In the genomic region with DNA sequence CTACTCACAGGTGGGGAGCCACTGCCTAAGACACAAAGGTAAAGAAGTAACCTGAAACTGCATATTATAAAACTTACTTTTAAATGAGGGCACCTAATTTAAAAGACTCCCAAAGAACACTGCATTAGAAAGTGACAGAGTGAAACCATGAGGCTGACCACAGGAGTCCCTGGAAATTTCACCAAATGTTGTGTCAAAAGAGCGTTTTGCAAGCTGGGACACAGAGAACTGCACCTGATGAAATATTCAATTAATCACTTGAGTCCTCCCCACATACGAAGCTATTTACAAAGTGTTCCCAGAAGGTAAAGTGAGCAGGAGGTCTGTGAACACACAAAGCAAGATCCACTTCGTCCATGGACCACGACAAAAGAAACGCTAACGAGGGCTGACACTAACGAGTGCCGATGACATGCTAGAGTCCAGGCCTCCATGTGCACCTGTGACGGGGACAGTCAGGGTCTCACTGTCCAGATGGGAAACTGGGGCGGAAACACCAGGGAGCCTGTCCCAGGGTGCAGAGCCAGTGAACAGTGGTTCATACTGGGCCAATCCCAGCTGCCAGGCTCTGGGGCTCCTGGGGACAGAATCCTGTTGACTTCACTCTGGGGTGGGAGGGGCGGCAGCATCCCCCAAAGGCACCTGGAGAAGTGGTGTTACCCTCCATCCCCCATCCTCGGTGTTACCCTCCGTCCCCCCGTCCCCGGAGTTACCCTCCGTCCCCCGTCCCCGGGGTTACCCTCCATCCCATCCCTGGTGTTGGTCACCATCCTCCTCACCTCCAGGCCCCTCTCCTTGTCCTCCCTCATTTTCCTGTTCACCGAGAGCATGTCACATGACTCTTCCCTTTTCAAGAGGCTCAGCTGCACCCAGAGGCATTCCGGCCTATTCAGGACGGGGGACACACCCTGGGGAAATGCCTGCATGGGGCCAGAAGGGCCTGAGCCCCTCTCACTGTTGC, we compare ENCODE assay signal across 2 cellular contexts.
TF ChIP-seq lines count a peak whose summit lies in the region.

No MANE protein-coding gene starts in this region.

TF ChIP-seq in SK-N-SH, 30 proteins besides CTCF, POLR2A, EP300 and RAD21:
- TF ChIP-seq, protein P1, sequence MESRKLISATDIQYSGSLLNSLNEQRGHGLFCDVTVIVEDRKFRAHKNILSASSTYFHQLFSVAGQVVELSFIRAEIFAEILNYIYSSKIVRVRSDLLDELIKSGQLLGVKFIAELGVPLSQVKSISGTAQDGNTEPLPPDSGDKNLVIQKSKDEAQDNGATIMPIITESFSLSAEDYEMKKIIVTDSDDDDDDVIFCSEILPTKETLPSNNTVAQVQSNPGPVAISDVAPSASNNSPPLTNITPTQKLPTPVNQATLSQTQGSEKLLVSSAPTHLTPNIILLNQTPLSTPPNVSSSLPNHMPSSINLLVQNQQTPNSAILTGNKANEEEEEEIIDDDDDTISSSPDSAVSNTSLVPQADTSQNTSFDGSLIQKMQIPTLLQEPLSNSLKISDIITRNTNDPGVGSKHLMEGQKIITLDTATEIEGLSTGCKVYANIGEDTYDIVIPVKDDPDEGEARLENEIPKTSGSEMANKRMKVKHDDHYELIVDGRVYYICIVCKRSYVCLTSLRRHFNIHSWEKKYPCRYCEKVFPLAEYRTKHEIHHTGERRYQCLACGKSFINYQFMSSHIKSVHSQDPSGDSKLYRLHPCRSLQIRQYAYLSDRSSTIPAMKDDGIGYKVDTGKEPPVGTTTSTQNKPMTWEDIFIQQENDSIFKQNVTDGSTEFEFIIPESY (IDR thresholded peaks at IDR 0.05; ENCODE audit: borderline replicate concordance, low read depth) = no peak
- TF ChIP-seq SIN3A (IDR thresholded peaks at IDR 0.05; ENCODE audit: borderline replicate concordance, low read depth, low read length) = no peak
- TF ChIP-seq, protein P2, sequence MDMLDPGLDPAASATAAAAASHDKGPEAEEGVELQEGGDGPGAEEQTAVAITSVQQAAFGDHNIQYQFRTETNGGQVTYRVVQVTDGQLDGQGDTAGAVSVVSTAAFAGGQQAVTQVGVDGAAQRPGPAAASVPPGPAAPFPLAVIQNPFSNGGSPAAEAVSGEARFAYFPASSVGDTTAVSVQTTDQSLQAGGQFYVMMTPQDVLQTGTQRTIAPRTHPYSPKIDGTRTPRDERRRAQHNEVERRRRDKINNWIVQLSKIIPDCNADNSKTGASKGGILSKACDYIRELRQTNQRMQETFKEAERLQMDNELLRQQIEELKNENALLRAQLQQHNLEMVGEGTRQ (IDR thresholded peaks at IDR 0.05; ENCODE audit: borderline replicate concordance, low read depth, low read length) = no peak
- no peak for TF ChIP-seq ELF1 (IDR thresholded peaks at IDR 0.05)
- TF ChIP-seq FOSL2 (IDR thresholded peaks at IDR 0.05; ENCODE audit: borderline replicate concordance, low read depth) = no peak
- no peak for TF ChIP-seq NRF1 (IDR thresholded peaks at IDR 0.05; ENCODE audit: low read depth, low read length)
- TF ChIP-seq, protein P3, sequence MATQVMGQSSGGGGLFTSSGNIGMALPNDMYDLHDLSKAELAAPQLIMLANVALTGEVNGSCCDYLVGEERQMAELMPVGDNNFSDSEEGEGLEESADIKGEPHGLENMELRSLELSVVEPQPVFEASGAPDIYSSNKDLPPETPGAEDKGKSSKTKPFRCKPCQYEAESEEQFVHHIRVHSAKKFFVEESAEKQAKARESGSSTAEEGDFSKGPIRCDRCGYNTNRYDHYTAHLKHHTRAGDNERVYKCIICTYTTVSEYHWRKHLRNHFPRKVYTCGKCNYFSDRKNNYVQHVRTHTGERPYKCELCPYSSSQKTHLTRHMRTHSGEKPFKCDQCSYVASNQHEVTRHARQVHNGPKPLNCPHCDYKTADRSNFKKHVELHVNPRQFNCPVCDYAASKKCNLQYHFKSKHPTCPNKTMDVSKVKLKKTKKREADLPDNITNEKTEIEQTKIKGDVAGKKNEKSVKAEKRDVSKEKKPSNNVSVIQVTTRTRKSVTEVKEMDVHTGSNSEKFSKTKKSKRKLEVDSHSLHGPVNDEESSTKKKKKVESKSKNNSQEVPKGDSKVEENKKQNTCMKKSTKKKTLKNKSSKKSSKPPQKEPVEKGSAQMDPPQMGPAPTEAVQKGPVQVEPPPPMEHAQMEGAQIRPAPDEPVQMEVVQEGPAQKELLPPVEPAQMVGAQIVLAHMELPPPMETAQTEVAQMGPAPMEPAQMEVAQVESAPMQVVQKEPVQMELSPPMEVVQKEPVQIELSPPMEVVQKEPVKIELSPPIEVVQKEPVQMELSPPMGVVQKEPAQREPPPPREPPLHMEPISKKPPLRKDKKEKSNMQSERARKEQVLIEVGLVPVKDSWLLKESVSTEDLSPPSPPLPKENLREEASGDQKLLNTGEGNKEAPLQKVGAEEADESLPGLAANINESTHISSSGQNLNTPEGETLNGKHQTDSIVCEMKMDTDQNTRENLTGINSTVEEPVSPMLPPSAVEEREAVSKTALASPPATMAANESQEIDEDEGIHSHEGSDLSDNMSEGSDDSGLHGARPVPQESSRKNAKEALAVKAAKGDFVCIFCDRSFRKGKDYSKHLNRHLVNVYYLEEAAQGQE (IDR thresholded peaks at IDR 0.05; ENCODE audit: low read depth, low read length) = no peak
- no peak for TF ChIP-seq TAF1 (IDR thresholded peaks at IDR 0.05; ENCODE audit: borderline replicate concordance, low read depth, low read length)
- TF ChIP-seq CHD2 (IDR thresholded peaks at IDR 0.05; ENCODE audit: low read length, partially characterized antibody) = no peak
- TF ChIP-seq, protein P4, sequence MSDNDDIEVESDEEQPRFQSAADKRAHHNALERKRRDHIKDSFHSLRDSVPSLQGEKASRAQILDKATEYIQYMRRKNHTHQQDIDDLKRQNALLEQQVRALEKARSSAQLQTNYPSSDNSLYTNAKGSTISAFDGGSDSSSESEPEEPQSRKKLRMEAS (IDR thresholded peaks at IDR 0.05; ENCODE audit: low read depth) = no peak
- no peak for TF ChIP-seq PBX3 (IDR thresholded peaks at IDR 0.05)
- no peak for TF ChIP-seq TCF12 (IDR thresholded peaks at IDR 0.05)
- TF ChIP-seq FOXM1 (IDR thresholded peaks at IDR 0.05; ENCODE audit: low read depth) = no peak
- TF ChIP-seq EZH2phosphoT487 (IDR thresholded peaks at IDR 0.05; ENCODE audit: borderline replicate concordance, low read depth) = no peak
- no peak for TF ChIP-seq MXI1 (IDR thresholded peaks at IDR 0.05; ENCODE audit: low read depth, low read length)
- TF ChIP-seq POLR2AphosphoS5 (IDR thresholded peaks at IDR 0.05; ENCODE audit: low read depth, low read length) = no peak
- no peak for TF ChIP-seq TEAD4 (IDR thresholded peaks at IDR 0.05; ENCODE audit: borderline replicate concordance, insufficient read depth)

TF ChIP-seq in SK-N-SH treated with all-trans-retinoic acid at 6 μM for 48 hours, 23 proteins besides CTCF, POLR2A, EP300 and RAD21:
- TF ChIP-seq ZFP30 (CRISPR knock-in tag; IDR thresholded peaks at IDR 0.05) (no peak), OSR1 (CRISPR knock-in tag; IDR thresholded peaks at IDR 0.05) (no peak), ZNF70 (CRISPR knock-in tag; IDR thresholded peaks at IDR 0.05) (no peak), RARB (CRISPR knock-in tag; IDR thresholded peaks at IDR 0.05) (no peak), BACH2 (CRISPR knock-in tag; IDR thresholded peaks at IDR 0.05; ENCODE audit: borderline replicate concordance) (no peak), GLIS3 (CRISPR knock-in tag; IDR thresholded peaks at IDR 0.05) (no peak), SNAI2 (CRISPR knock-in tag; IDR thresholded peaks at IDR 0.05) (no peak), ZC3H10 (CRISPR knock-in tag; IDR thresholded peaks at IDR 0.05) (no peak), ESRRG (CRISPR knock-in tag; IDR thresholded peaks at IDR 0.05) (no peak), ZNF8 (CRISPR knock-in tag; IDR thresholded peaks at IDR 0.05) (no peak), ARNTL (CRISPR knock-in tag; IDR thresholded peaks at IDR 0.05; ENCODE audit: borderline replicate concordance, low read depth) (no peak), TCF4 (CRISPR knock-in tag; IDR thresholded peaks at IDR 0.05; ENCODE audit: borderline replicate concordance) (no peak)
TF ChIP-seq in SK-N-SH treated with all-trans-retinoic acid at 6 μM for 48 hours: peak in this region for 0.
